23 cellular contexts compared by ENCODE assay signal in genomic region chr3:178117641-178118040, GRCh38.
"Had no signal": no experiment of that assay in that cellular context is flagged by ENCODE, and none has a peak within 500 bp of the region (broad histone marks: within the 10 kb centered on the region; RNA-seq: fewer than 3 reads in every experiment).

No MANE protein-coding gene starts in this region.

- H3K9me3 ChIP-seq: body of pancreas, gastrocnemius medialis, lower lobe of right lung, neutrophil, vagina had no signal

- ATAC-seq: activated CD8-positive, alpha-beta T cell treated with anti-CD3 and anti-CD28 coated beads, Interleukin-2, amount 10 ng/mL, durations not matched to agents 7 days and 5 days; activated T-cell treated with anti-CD3 and anti-CD28 coated beads, Interleukin-2, amount 50 U/mL, for 72 hours; body of pancreas; effector memory CD8-positive, alpha-beta T cell; gastrocnemius medialis; heart left ventricle; lower lobe of right lung; right cardiac atrium; stimulated activated naive B cell treated with anti-CD40 and anti-IgM and Interleukin-4, amounts not matched to agents 10 μg/mL and 1 μg/mL and 100 μg/mL, for 72 hours had no signal

- H3K27ac ChIP-seq: body of pancreas, epithelial cell of prostate, gastrocnemius medialis, heart left ventricle, lower lobe of right lung, neutrophil, skin epidermis, tibial nerve, vagina had no signal

- H3K36me3 ChIP-seq: gastrocnemius medialis, heart left ventricle, lower lobe of right lung, neutrophil, tibial nerve, vagina had no signal

- H3K27me3 ChIP-seq: body of pancreas, gastrocnemius medialis, heart left ventricle, neutrophil, tibial nerve, vagina had no signal

- H3K4me3 ChIP-seq: body of pancreas, gastrocnemius medialis, heart left ventricle, lower lobe of right lung, skin epidermis, tibial nerve, vagina had no signal

- H3K4me1 ChIP-seq: body of pancreas, gastrocnemius medialis, heart left ventricle, lower lobe of right lung, tibial nerve, vagina had no signal

- DNase-seq: activated B cell treated with CpG ODN at 0.5 μM for 24 hours; activated CD4-positive, alpha-beta T cell treated with anti-CD3 and anti-CD28 coated beads for 48 hours; activated CD8-positive, alpha-beta memory T cell treated with anti-CD3 and anti-CD28 coated beads, Interleukin-2, amount 50 U/mL, for 4 hours; activated CD8-positive, alpha-beta T cell treated with anti-CD3 and anti-CD28 coated beads, Interleukin-2, amount 10 ng/mL, durations not matched to agents 7 days and 5 days; activated gamma-delta T cell treated with Interleukin-2 at 50 U/mL for 16 hours; activated T-cell treated with anti-CD3 and anti-CD28 coated beads, Interleukin-2, amount 50 U/mL, for 72 hours; amygdala; body of pancreas; effector memory CD8-positive, alpha-beta T cell; gastrocnemius medialis; heart left ventricle; immature natural killer cell; lower lobe of right lung; right cardiac atrium; stimulated activated CD4-positive, alpha-beta T cell treated with anti-CD3 and anti-CD28 coated beads, Interleukin-15, amount 100 ng/mL, for 24 hours; stimulated activated CD4-positive, alpha-beta T cell treated with anti-CD3 and anti-CD28 coated beads, Interleukin-4, amount 100 ng/mL, for 1 hour; stimulated activated naive B cell treated with anti-CD40 and anti-IgM and Interleukin-4, amounts not matched to agents 10 μg/mL and 1 μg/mL and 100 μg/mL, for 72 hours; T-helper 2 cell had no signal
